13 cellular contexts compared by ENCODE assay signal in the genomic region with DNA sequence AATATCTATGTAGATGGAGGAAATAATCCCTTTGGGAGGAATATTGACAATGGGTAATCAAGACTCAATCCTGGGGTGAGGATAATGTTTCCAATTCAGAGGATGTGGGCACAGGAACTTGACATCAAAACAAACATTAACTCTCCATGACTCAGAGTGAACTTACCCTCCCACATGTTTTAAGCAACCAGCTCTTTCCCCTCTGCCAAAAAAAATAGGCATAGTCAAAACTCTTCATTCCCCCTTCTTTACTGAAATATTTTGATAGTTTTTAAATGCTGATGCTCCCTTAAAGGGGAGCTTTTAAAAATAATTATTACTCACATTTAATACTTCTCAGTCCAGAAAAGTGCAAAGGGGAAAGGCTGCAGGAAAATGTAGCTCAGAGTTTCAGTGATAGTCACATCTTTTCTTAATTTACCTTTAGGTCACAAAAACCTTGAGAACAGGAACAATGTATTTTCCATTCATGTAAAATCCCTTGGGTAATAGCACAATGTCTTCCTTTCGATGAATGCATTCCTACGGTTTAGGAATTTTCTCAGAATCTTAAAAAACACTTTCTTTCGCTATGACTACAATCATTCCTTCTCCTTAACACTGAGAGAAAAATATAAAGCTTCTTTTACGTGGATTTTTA.
DNase-seq lines count a peak whose midpoint lies in the region.
"Had no signal": no experiment of that assay in that cellular context is flagged by ENCODE, and none has a peak within 500 bp of the region (broad histone marks: within the 10 kb centered on the region; RNA-seq: fewer than 3 reads in every experiment).

No MANE protein-coding gene starts in this region.

- 69% methylated on average over 2 of the region's 4 CpGs for WGBS in HUES64

- no peak overlapping the region for H3K4me3 ChIP-seq in HUES64 (ENCODE audit: low read length)
- H3K4me3 ChIP-seq: BLaER1 had no signal

- H3K4me1 ChIP-seq in HUES64 (ENCODE audit: insufficient read depth, low read length): peaks cover 37% of the 10 kb centered on the region
- H3K4me1 ChIP-seq: BLaER1 had no signal

- DNase-seq in AG08396 (ENCODE audit: low spot score) (peak; percentile 25), amniotic stem cell (lab: John Stamatoyannopoulos, UW) (peak; percentile 39), iris pigment epithelial cell (ENCODE audit: low read depth) (peak; percentile 45), globus pallidus (ENCODE audit: low spot score) (no peak), germinal center (ENCODE audit: low spot score) (no peak), cerebellum (ENCODE audit: low spot score) (no peak)
- no peak for DNase-seq in activated CD4-positive, alpha-beta T cell treated with anti-CD3 and anti-CD28 coated beads, Interleukin-2, amount 50 U/mL, for 1 hour
- DNase-seq: activated CD4-positive, CD25-positive, alpha-beta regulatory T cell treated with anti-CD3 and anti-CD28 coated beads, Interleukin-2, amount 50 U/mL, for 72 hours; activated gamma-delta T cell treated with Interleukin-2 at 50 U/mL for 16 hours; effector CD4-positive, alpha-beta T cell; left cardiac atrium had no signal

- H3K9ac ChIP-seq in HUES64 (ENCODE audit: low read depth, low read length): peak overlapping the region; percentile 51; the same call in 1 of the 2 replicates
- H3K9ac ChIP-seq: BLaER1 had no signal

- H3K27ac ChIP-seq in HUES64 (ENCODE audit: low read depth, low read length): peak overlapping the region; percentile 62
- H3K27ac ChIP-seq: BLaER1 had no signal

- no peaks in the 10 kb centered on the region for H3K36me3 ChIP-seq in HUES64 (ENCODE audit: insufficient read depth, low read length)
- H3K36me3 ChIP-seq: BLaER1 had no signal

- H3K9me3 ChIP-seq in HUES64 (ENCODE audit: insufficient read depth, low read depth, low read length): no peaks in the 10 kb centered on the region
- H3K9me3 ChIP-seq: BLaER1 had no signal

- H3K27me3 ChIP-seq in HUES64 (ENCODE audit: insufficient read depth, low read length): no peaks in the 10 kb centered on the region
- H3K27me3 ChIP-seq: BLaER1 had no signal

Comparison
In these comparisons a context has a peak if more than half of its experiments do, and no peak if none do; other contexts are left out.
1. DNase-seq: peak in AG08396 (single experiment), amniotic stem cell (single experiment) and iris pigment epithelial cell (single experiment); none in globus pallidus (single experiment), germinal center (single experiment), activated CD4-positive, alpha-beta T cell treated with anti-CD3 and anti-CD28 coated beads, Interleukin-2, amount 50 U/mL, for 1 hour (single experiment) and cerebellum (single experiment).